ENCODE assay signal across 8 cellular contexts in the genomic region with DNA sequence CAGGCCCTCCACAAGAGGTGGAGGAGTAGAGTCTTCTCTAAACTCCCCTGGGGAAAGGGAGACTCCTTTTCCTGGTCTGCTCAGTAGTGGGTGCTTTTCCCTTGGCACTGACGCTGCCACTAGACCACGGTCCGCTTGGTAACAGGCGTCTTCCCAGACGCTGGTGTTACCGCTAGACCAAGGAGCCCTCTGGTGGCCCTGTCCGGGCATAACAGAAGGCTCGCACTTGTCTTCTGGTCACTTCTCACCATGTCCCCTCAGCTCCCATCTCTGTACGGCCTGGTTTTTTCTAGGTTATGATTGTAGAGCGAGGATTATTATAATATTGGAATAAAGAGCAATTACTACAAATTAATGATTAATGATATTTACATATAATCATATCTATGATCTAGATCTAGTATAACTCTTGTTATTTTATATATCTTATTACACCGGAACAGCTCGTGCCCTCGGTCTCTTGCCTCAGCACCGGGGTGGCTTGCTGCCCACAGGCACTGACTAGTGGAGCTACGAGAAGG. TPM values are rescaled to one million over a fixed set of nuclear protein-coding genes. Genes with fewer than 3 reads are reported as not detected.
A peak's percentile ranks its signal among the peaks of the same experiment; 100 is the strongest.
DNase-seq lines count a peak whose midpoint lies in the region; TF ChIP-seq lines count a peak whose summit lies in the region.
"Not testable (repeated sequence)": the region's sequence is repeated elsewhere in the genome, so short reads cannot be mapped to it uniquely, and the experiment has no call there.

No MANE protein-coding gene starts in this region.

- H3K27ac Mint-ChIP-seq in stimulated activated naive CD8-positive, alpha-beta T cell treated with anti-CD3 and anti-CD28 coated beads, Interleukin-15, Interleukin-2, amounts not matched to agents 100 ng/mL and 50 ng/mL, for 24 hours: not testable (repeated sequence)

- not testable (repeated sequence) for H2AFZ ChIP-seq in SK-N-SH (ENCODE audit: low read depth)

- not testable (repeated sequence) for H3K56ac ChIP-seq in mesendoderm (ENCODE audit: low read length)

- not testable (repeated sequence) for H3K4me3 ChIP-seq in BJ (ENCODE audit: low read depth, low read length); SK-N-SH (ENCODE audit: low read depth in 2 of 2, low read length in 1 of 2); astrocyte of the spinal cord (ENCODE audit: low read depth, low read length); fibroblast of the aortic adventitia (ENCODE audit: low read depth, low read length); mesendoderm (ENCODE audit: low read length)

- H2BK5ac ChIP-seq in mesendoderm (ENCODE audit: low read length): not testable (repeated sequence)

- H3K27me3 Mint-ChIP-seq in stimulated activated naive CD8-positive, alpha-beta T cell treated with anti-CD3 and anti-CD28 coated beads, Interleukin-15, Interleukin-2, amounts not matched to agents 100 ng/mL and 50 ng/mL, for 24 hours: not testable (repeated sequence)

- not testable (repeated sequence) for H3K4ac ChIP-seq in mesendoderm (ENCODE audit: low read depth, low read length)

- H3K9me3 Mint-ChIP-seq in stimulated activated naive CD8-positive, alpha-beta T cell treated with anti-CD3 and anti-CD28 coated beads, Interleukin-15, Interleukin-2, amounts not matched to agents 100 ng/mL and 50 ng/mL, for 24 hours: not testable (repeated sequence)

- not testable (repeated sequence) for H3K36me3 ChIP-seq in BJ (ENCODE audit: control insufficient read depth, insufficient read depth, low read length); SK-N-SH (replicated peaks in 1 of 2; ENCODE audit: control insufficient read depth in 1 of 2, insufficient read depth in 2 of 2, low read length in 1 of 2); mesendoderm (ENCODE audit: control insufficient read depth, insufficient read depth, low read length)

- not testable (repeated sequence) for H3F3A ChIP-seq in SK-N-SH (replicated peaks; ENCODE audit: insufficient read depth)

- TF ChIP-seq RAD21 in SK-N-SH (IDR thresholded peaks at IDR 0.05; ENCODE audit: low read length): peak; percentile 57

- peaks cover 13% of the 10 kb centered on the region for H3K79me2 ChIP-seq in SK-N-SH (ENCODE audit: insufficient read depth)
- H3K79me2 ChIP-seq in mesendoderm (ENCODE audit: control insufficient read depth, insufficient read depth, low read length): not testable (repeated sequence)

- POLR2A ChIA-PET in BJ (lab: Charles Lee); SK-N-SH (lab: Yijun Ruan, JAX): not testable (repeated sequence)

- DNase-seq in BJ (ENCODE audit: low read depth); SK-N-SH; astrocyte of the spinal cord (ENCODE audit: low read depth, low spot score): not testable (repeated sequence)
- DNase-seq in NCI-H1417 (lab: John Stamatoyannopoulos, UW) (peak; percentile 5 to 56 (median 40)), fibroblast of the aortic adventitia (ENCODE audit: low read depth) (peak; percentile 39), mesendoderm (peak; percentile 33)

- not testable (repeated sequence) for H3K9me2 ChIP-seq in SK-N-SH

- not testable (repeated sequence) for H3K36me3 Mint-ChIP-seq in stimulated activated naive CD8-positive, alpha-beta T cell treated with anti-CD3 and anti-CD28 coated beads, Interleukin-15, Interleukin-2, amounts not matched to agents 100 ng/mL and 50 ng/mL, for 24 hours (ENCODE audit: low read depth)

- not testable (repeated sequence) for H3K23ac ChIP-seq in mesendoderm (ENCODE audit: low read length)

- H2BK120ac ChIP-seq in mesendoderm (ENCODE audit: low read depth, low read length): not testable (repeated sequence)

- not testable (repeated sequence) for H3K27me3 ChIP-seq in BJ (ENCODE audit: control insufficient read depth, insufficient read depth, low read length); SK-N-SH (ENCODE audit: insufficient read depth); mesendoderm (ENCODE audit: insufficient read depth, low read length, poor library complexity)

- TF ChIP-seq EP300 in SK-N-SH (IDR thresholded peaks at IDR 0.05; ENCODE audit: borderline replicate concordance in 1 of 2, low read depth in 1 of 2, low read length in 1 of 2): not testable (repeated sequence)

- not testable (repeated sequence) for H3K4me2 ChIP-seq in SK-N-SH; mesendoderm (ENCODE audit: low read length)

- WGBS in SK-N-SH (ENCODE audit: low lambda C conversion rate): 29% methylated on average over 15 of the region's 15 CpGs
- WGBS in mesendoderm (ENCODE audit: extremely low coverage, insufficient coverage, low lambda C conversion rate): no CpG with 5 or more reads among the region's 15 CpGs

- not testable (repeated sequence) for H3K9ac ChIP-seq in SK-N-SH; mesendoderm (ENCODE audit: low read length)

- not testable (repeated sequence) for H2AK5ac ChIP-seq in mesendoderm (ENCODE audit: low read length)

- not testable (repeated sequence) for H4K8ac ChIP-seq in mesendoderm (ENCODE audit: low read depth, low read length)

- not testable (repeated sequence) for H3K79me1 ChIP-seq in mesendoderm (ENCODE audit: low read length)

- peak overlapping the region; percentile 82 for H3K4me3 Mint-ChIP-seq in stimulated activated naive CD8-positive, alpha-beta T cell treated with anti-CD3 and anti-CD28 coated beads, Interleukin-15, Interleukin-2, amounts not matched to agents 100 ng/mL and 50 ng/mL, for 24 hours

- H3K4me1 ChIP-seq in SK-N-SH (ENCODE audit: control insufficient read depth in 1 of 2, insufficient read depth in 2 of 2, low read depth in 1 of 2, low read length in 1 of 2): peaks cover 0 to 25% of the 10 kb centered on the region in 2 experiments; a peak in 1 of 4 replicates
- H3K4me1 ChIP-seq in mesendoderm (ENCODE audit: control insufficient read depth, low read depth, low read length): not testable (repeated sequence)

- not testable (repeated sequence) for H2BK15ac ChIP-seq in mesendoderm (replicated peaks; ENCODE audit: low read depth)

- TF ChIP-seq CTCF in BJ (IDR thresholded peaks at IDR 0.05; ENCODE audit: insufficient read depth, low read depth, low read length) (peak; percentile 64), GM12873 (IDR thresholded peaks at IDR 0.05; ENCODE audit: insufficient read depth, low read depth, low read length, missing control alignments) (peak; percentile 55), SK-N-SH (IDR thresholded peaks at IDR 0.05) (peak; percentile 54), astrocyte of the spinal cord (IDR thresholded peaks at IDR 0.05; ENCODE audit: low read depth, low read length) (peak; percentile 66), fibroblast of the aortic adventitia (IDR thresholded peaks at IDR 0.05; ENCODE audit: insufficient read depth, low read length) (peak; percentile 55)

- not testable (repeated sequence) for H3K27ac ChIP-seq in SK-N-SH (ENCODE audit: low read depth in 2 of 2, low read length in 1 of 2); mesendoderm (ENCODE audit: low read depth, low read length)

- CTCF ChIA-PET in BJ (lab: Yijun Ruan, JAX) (interaction anchor here (0.7 to 6.7 kb wide), 21 partner anchors 8 to 177 kb away, joined by 3 to 147 read pairs (median 5); partner anchors contain the start of gene ARHGEF16), SK-N-SH (lab: Yijun Ruan, JAX) (interaction anchor here (0.7 to 6.4 kb wide), 17 partner anchors 8 to 163 kb away, joined by 3 to 78 read pairs (median 5); partner anchors contain the start of gene WRAP73)

- not testable (repeated sequence) for H4K20me1 ChIP-seq in SK-N-SH (ENCODE audit: insufficient read depth)

- not testable (repeated sequence) for H3K9me3 ChIP-seq in SK-N-SH

- not testable (repeated sequence) for H3K18ac ChIP-seq in mesendoderm (ENCODE audit: low read length)

- peaks cover 48% of the 10 kb centered on the region for H3K4me1 Mint-ChIP-seq in stimulated activated naive CD8-positive, alpha-beta T cell treated with anti-CD3 and anti-CD28 coated beads, Interleukin-15, Interleukin-2, amounts not matched to agents 100 ng/mL and 50 ng/mL, for 24 hours (ENCODE audit: low read depth)

- in situ Hi-C loops in astrocyte of the spinal cord (cut with HindIII; ENCODE audit: low sequenced_read_pairs): not testable (repeated sequence)

- H4K5ac ChIP-seq in mesendoderm (ENCODE audit: low read length): not testable (repeated sequence)

RNA-seq across cellular contexts. Expression of gene TPRG1L, which starts 3.6 kb away (rescaled TPM):
- 45.8 and 52.1 TPM in 2 replicates for polyA plus RNA-seq in BJ (2011; rRNA removed)
- 30.1 and 40.5 TPM in 2 replicates for polyA minus RNA-seq in BJ (2011; rRNA and poly(A)+ RNA removed)
- 25.9 and 35.5 TPM in 2 replicates for polyA plus RNA-seq in SK-N-SH (2012; rRNA removed)
- 28.6 and 33.3 TPM in 2 replicates for polyA plus RNA-seq in SK-N-SH (2012; cell fraction: cytosol; rRNA removed)
- 17.7 and 20.1 TPM in 2 replicates for polyA plus RNA-seq in SK-N-SH (2012; cell fraction: nucleus; rRNA removed)
- total RNA-seq in fibroblast of the aortic adventitia (ENCODE audit: low replicate concordance): 14.6 and 44.4 TPM in 2 replicates
- polyA plus RNA-seq in mesendoderm (2013, experiment 1 of 2): 13.7 TPM
- 13.4 TPM for polyA plus RNA-seq in mesendoderm (2013, experiment 2 of 2)

RNA-seq across cellular contexts. Expression of gene MEGF6, which starts 9.9 kb away (rescaled TPM):
- polyA plus RNA-seq in BJ (2011; rRNA removed) (31.8 and 77.4 TPM in 2 replicates), SK-N-SH (2012; rRNA removed) (5.8 and 7.6 TPM in 2 replicates)
- polyA minus RNA-seq in BJ (2011; rRNA and poly(A)+ RNA removed): 19.7 and 19.8 TPM in 2 replicates
- 1.3 and 2.9 TPM in 2 replicates for polyA plus RNA-seq in SK-N-SH (2012; cell fraction: cytosol; rRNA removed)
- 28.9 and 39.7 TPM in 2 replicates for polyA plus RNA-seq in SK-N-SH (2012; cell fraction: nucleus; rRNA removed)
- 102 and 103 TPM in 2 replicates for total RNA-seq in fibroblast of the aortic adventitia (ENCODE audit: low replicate concordance)
- polyA plus RNA-seq in mesendoderm (2013, experiment 1 of 2): 2.2 TPM
- 1.7 TPM for polyA plus RNA-seq in mesendoderm (2013, experiment 2 of 2)

RNA-seq across cellular contexts. Expression of gene WRAP73, which starts 28.7 kb away (rescaled TPM):
- 17.2 and 27.6 TPM in 2 replicates for polyA plus RNA-seq in BJ (2011; rRNA removed)
- polyA minus RNA-seq in BJ (2011; rRNA and poly(A)+ RNA removed): 8.4 and 13.1 TPM in 2 replicates
- polyA plus RNA-seq in SK-N-SH (2012; rRNA removed): 61.9 and 67.8 TPM in 2 replicates
- polyA plus RNA-seq in SK-N-SH (2012; cell fraction: cytosol; rRNA removed): 33.1 and 45.1 TPM in 2 replicates
- 172 and 188 TPM in 2 replicates for polyA plus RNA-seq in SK-N-SH (2012; cell fraction: nucleus; rRNA removed)
- 6.0 and 10.0 TPM in 2 replicates for total RNA-seq in fibroblast of the aortic adventitia (ENCODE audit: low replicate concordance)
- 13.8 TPM for polyA plus RNA-seq in mesendoderm (2013, experiment 1 of 2)
- 13.7 TPM for polyA plus RNA-seq in mesendoderm (2013, experiment 2 of 2)

RNA-seq across cellular contexts. Expression of gene TP73, which starts 31.1 kb away (rescaled TPM):
- polyA plus RNA-seq in BJ (2011; rRNA removed) (not detected in 2 replicates), SK-N-SH (2012; rRNA removed) (0.21 and 0.64 TPM in 2 replicates)
- polyA minus RNA-seq in BJ (2011; rRNA and poly(A)+ RNA removed): not detected in 2 replicates
- 0.28 and 0.41 TPM in 2 replicates for polyA plus RNA-seq in SK-N-SH (2012; cell fraction: cytosol; rRNA removed)
- 1.4 and 1.8 TPM in 2 replicates for polyA plus RNA-seq in SK-N-SH (2012; cell fraction: nucleus; rRNA removed)
- 0.18 TPM in 1 of 2 replicates, not detected in the other for total RNA-seq in fibroblast of the aortic adventitia (ENCODE audit: low replicate concordance)
- 0.73 TPM for polyA plus RNA-seq in mesendoderm (2013, experiment 1 of 2)
- 0.73 TPM for polyA plus RNA-seq in mesendoderm (2013, experiment 2 of 2)
